ENCODE assay signal across 8 cellular contexts in genomic region chr6:130282234-130282995, GRCh38. TPM values are rescaled to one million over a fixed set of nuclear protein-coding genes. Genes with fewer than 3 reads are reported as not detected.
DNase-seq lines count a peak whose midpoint lies in the region; ATAC-seq, FAIRE-seq and TF ChIP-seq lines count a peak whose summit lies in the region.

No MANE protein-coding gene starts in this region.

- H3K36me3 ChIP-seq in sigmoid colon, result no peaks in the 10 kb centered on the region

- H3K4me3 ChIP-seq in epithelial cell of proximal tubule (ENCODE audit: low read depth, low read length) (no peak overlapping the region), sigmoid colon (no peak overlapping the region)

- FAIRE-seq in GM12892 (lab: Jason Lieb, UNC), result no peak

- peaks cover 0 to under 1% (median 0%) of the 10 kb centered on the region in 4 donors for H3K9me3 ChIP-seq in sigmoid colon

- no peaks in the 10 kb centered on the region for H3K4me1 ChIP-seq in sigmoid colon

- 85 to 91% methylated on average over 2 of the region's 2 CpGs for WGBS in sigmoid colon, 2 donors

- POLR2A ChIA-PET in GM10248 (lab: Yijun Ruan, JAX), result no interaction called here

- intact Hi-C loops in sigmoid colon (cut with DNase I), result no loop called here

- H3K27me3 ChIP-seq in sigmoid colon, result no peaks in the 10 kb centered on the region

- peak; percentile 19 for TF ChIP-seq CTCF in GM10248 (IDR thresholded peaks at IDR 0.05; ENCODE audit: control extremely low read depth, extremely low read depth, low read depth, missing control alignments)
- peak; percentile 65 for TF ChIP-seq CTCF in epithelial cell of proximal tubule (conservative IDR thresholded peaks at IDR 0.05; ENCODE audit: low read depth, low read length)
- TF ChIP-seq CTCF in sigmoid colon (IDR thresholded peaks at IDR 0.05), result no peak

- TF ChIP-seq POLR2A in GM12892 (IDR thresholded peaks at IDR 0.05; ENCODE audit: low read depth, low read length) (no peak), sigmoid colon (IDR thresholded peaks at IDR 0.05) (no peak), GM18505 (IDR thresholded peaks at IDR 0.05; ENCODE audit: borderline replicate concordance, extremely low read depth, insufficient read depth, insufficient read length) (no peak)

- CTCF ChIA-PET in GM10248 (lab: Yijun Ruan, JAX), result interaction anchor here (0.6 to 2.3 kb wide), 13 partner anchors 9 to 235 kb away, joined by 3 to 15 read pairs (median 5); no protein-coding TSS in a partner anchor

- H3K27ac ChIP-seq in sigmoid colon, result no peak overlapping the region

- DNase-seq in GM10248 (ENCODE audit: extremely low spot score) (peak; percentile 31), NCI-H524 treated with DMSO at 0.1 percent for 48 hours (lab: John Stamatoyannopoulos, UW) (peak; percentile 7), epithelial cell of proximal tubule (ENCODE audit: low read depth) (no peak), GM12892 (ENCODE audit: insufficient read length) (no peak), sigmoid colon (no peak), H4 (ENCODE audit: low spot score) (no peak)

- peak; percentile 80 for ATAC-seq in GM21619 (IDR thresholded peaks at IDR 0.05; ENCODE audit: unreplicated experiment)
- no peak for ATAC-seq in GM18505 (IDR thresholded peaks at IDR 0.05; ENCODE audit: unreplicated experiment)

- TF ChIP-seq EP300 in sigmoid colon (IDR thresholded peaks at IDR 0.05), result no peak

RNA-seq across cellular contexts. Expression of gene SAMD3, which starts 59.7 kb away (rescaled TPM):
- not detected in 2 replicates for total RNA-seq in epithelial cell of proximal tubule
- 0.68 TPM for polyA plus RNA-seq in GM12892 (2012; ENCODE audit: missing spikeins)
- under 1 TPM in 1 of 4 donors, not detected in 3; 0.81 TPM for total RNA-seq in sigmoid colon
- polyA plus RNA-seq in sigmoid colon, result 1 to 10 TPM; 1.2 to 3.7 (median 3.5) TPM
- not detected in 2 replicates for total RNA-seq in H4 (2014; rRNA removed; shearing (Covaris generic))

Comparison
In these comparisons a context has a peak if more than half of its experiments do, and no peak if none do; other contexts are left out.
1. DNase-seq: peak in GM10248 (single experiment) and NCI-H524 treated with DMSO at 0.1 percent for 48 hours (single experiment); none in epithelial cell of proximal tubule (single experiment), GM12892 (single experiment), sigmoid colon (single experiment) and H4 (single experiment).
2. CTCF ChIP-seq: peak in GM10248 (single experiment) and epithelial cell of proximal tubule (single experiment); none in sigmoid colon (0 of 4).